Comparison of ENCODE assay signal across 8 cellular contexts in the genomic region with DNA sequence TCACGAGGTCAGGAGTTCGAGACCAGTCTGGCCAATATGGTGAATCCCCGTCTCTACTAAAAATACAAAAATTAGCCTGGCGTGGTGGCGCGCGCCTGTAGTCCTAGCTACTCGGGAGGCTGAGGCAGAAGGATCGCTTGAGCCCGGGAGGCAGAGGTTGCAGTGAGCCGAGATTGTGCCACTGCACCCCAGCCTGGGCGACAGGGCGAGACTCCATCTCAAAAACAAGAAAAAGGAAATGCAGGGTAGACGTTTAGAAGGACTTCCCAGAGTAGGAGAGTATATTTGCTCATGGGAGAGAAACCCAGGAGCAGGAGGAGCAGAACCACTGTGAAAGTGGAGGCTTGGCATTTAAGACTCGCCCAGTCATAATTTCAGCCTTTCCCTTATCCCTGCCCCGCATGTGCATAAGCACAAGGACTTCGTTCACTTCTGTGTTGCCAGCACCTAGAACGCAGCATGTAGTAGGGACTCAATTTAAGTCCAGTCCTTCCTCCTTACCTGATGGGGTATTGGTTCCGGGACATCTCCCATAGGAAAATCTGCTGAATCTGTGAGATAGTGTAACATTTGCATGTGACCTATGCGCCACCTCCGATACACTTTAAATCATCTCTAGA. TPM values are rescaled to one million over a fixed set of nuclear protein-coding genes. Genes with fewer than 3 reads are reported as not detected.
A peak's percentile ranks its signal among the peaks of the same experiment; 100 is the strongest.
DNase-seq lines count a peak whose midpoint lies in the region; ATAC-seq and TF ChIP-seq lines count a peak whose summit lies in the region.

No MANE protein-coding gene starts in this region.

- H3K4me3 ChIP-seq in DOHH2 (ENCODE audit: low read length): peak overlapping the region; percentile 87
- H3K4me3 ChIP-seq in SJSA1: peak overlapping the region; percentile 21
- H3K4me3 ChIP-seq in psoas muscle: peak overlapping the region; percentile 98

- H3K27ac ChIP-seq in DOHH2 (ENCODE audit: low read depth, low read length) (peak overlapping the region; percentile 97), SJSA1 (peak overlapping the region; percentile 99), epithelial cell of prostate (peak overlapping the region; percentile 96), psoas muscle (peak overlapping the region; percentile 99)

- H3K27me3 ChIP-seq in DOHH2 (ENCODE audit: control insufficient read depth, low read length) (no peaks in the 10 kb centered on the region), SJSA1 (replicated peaks) (no peaks in the 10 kb centered on the region), psoas muscle (ENCODE audit: insufficient read depth in 3 of 3, low read length in 2 of 3) (no peaks in the 10 kb centered on the region)

- intact Hi-C loops in psoas muscle (cut with DNase I): loop anchor here in 1 of 2 donors (2.0 to 10.0 kb wide), 2 partner anchors 49 to 381 kb away; no protein-coding TSS in a partner anchor

- H3K4me2 ChIP-seq in DOHH2 (ENCODE audit: low read length): peak overlapping the region; percentile 99

- no peaks in the 10 kb centered on the region for H3K9me2 ChIP-seq in DOHH2 (replicated peaks; ENCODE audit: control insufficient read depth, low read length)

- DNase-seq in SJSA1 (ENCODE audit: low read depth in 1 of 2, low spot score in 2 of 2) (no peak), epithelial cell of prostate (ENCODE audit: low read depth, low spot score) (no peak), psoas muscle (no peak), COLO829 (ENCODE audit: low spot score) (no peak), NCI-H446 treated with DMSO at 0.1 percent for 48 hours (lab: John Stamatoyannopoulos, UW) (no peak), hepatic stellate cell (ENCODE audit: low spot score) (no peak), NCI-H1105 (lab: John Stamatoyannopoulos, UW) (no peak)

- peaks cover 9% of the 10 kb centered on the region; the same call in 1 of the 2 replicates for H3K36me3 ChIP-seq in DOHH2 (ENCODE audit: control insufficient read depth, low read length)
- H3K36me3 ChIP-seq in SJSA1: no peaks in the 10 kb centered on the region
- no peaks in the 10 kb centered on the region for H3K36me3 ChIP-seq in psoas muscle (ENCODE audit: insufficient read depth in 1 of 2, low read depth in 1 of 2)

- no peaks in the 10 kb centered on the region for H3K9me3 ChIP-seq in DOHH2 (ENCODE audit: control insufficient read depth, insufficient read depth, low read length)
- no peaks in the 10 kb centered on the region for H3K9me3 ChIP-seq in SJSA1 (replicated peaks)
- H3K9me3 ChIP-seq in psoas muscle: no peaks in the 10 kb centered on the region

- TF ChIP-seq CTCF in DOHH2 (IDR thresholded peaks at IDR 0.05; ENCODE audit: low read depth, low read length, poor library complexity, severe bottlenecking): no peak
- no peak for TF ChIP-seq CTCF in psoas muscle (IDR thresholded peaks at IDR 0.05)

- H3F3A ChIP-seq in DOHH2 (ENCODE audit: control insufficient read depth, insufficient read depth): peaks cover 21% of the 10 kb centered on the region

- H3K4me1 ChIP-seq in DOHH2 (ENCODE audit: control insufficient read depth, low read length) (peaks cover 75% of the 10 kb centered on the region), SJSA1 (replicated peaks) (peaks cover 59% of the 10 kb centered on the region), psoas muscle (peaks cover 56% of the 10 kb centered on the region)

- ATAC-seq in psoas muscle: no peak

- H4K20me1 ChIP-seq in DOHH2 (ENCODE audit: control insufficient read depth, insufficient read depth, low read depth, low read length): no peaks in the 10 kb centered on the region

- peaks cover 16% of the 10 kb centered on the region for H3K79me2 ChIP-seq in DOHH2 (ENCODE audit: control insufficient read depth, low read length)

- WGBS in psoas muscle, 3 donors: 53 to 75% (median 61%) methylated on average over 20 to 21 of the region's 21 CpGs

RNA-seq across cellular contexts. Expression of a gene that starts 5.2 kb away (rescaled TPM):
- 7.0 and 9.8 TPM in 2 replicates for total RNA-seq in SJSA1 (2014; rRNA removed; shearing (Covaris generic))
- 100 to 1,000 TPM; 126 to 258 (median 188) TPM for total RNA-seq in psoas muscle
- 10 to 100 TPM; 43.1 to 65.3 (median 58.4) TPM for polyA plus RNA-seq in psoas muscle

Comparison
In these comparisons a context has a peak if more than half of its experiments do, and no peak if none do; other contexts are left out.
1. H3K4me3 ChIP-seq: peak in every context shown above with its lines; median percentile 98 in psoas muscle; 87 in DOHH2; 21 in SJSA1.
2. RNA of a gene that starts 5.2 kb away (total RNA-seq): 126 to 258 TPM in psoas muscle; 7.0 to 9.8 TPM in SJSA1; every median in the first group is over 10 times any median in the second.
3. Peak in every context shown above with its lines, with median percentiles within 50 percentile points of each other: H3K27ac ChIP-seq.